ENCODE assay signal across 3 cellular contexts in genomic region chr5:33210983-33211382, GRCh38.
TF ChIP-seq lines count a peak whose summit lies in the region.

No MANE protein-coding gene starts in this region.

TF ChIP-seq in A549, 52 proteins besides CTCF, POLR2A, EP300 and RAD21:
- TF ChIP-seq BHLHE40 (IDR thresholded peaks at IDR 0.05; ENCODE audit: low read depth, low read length) (no peak), MAFK (IDR thresholded peaks at IDR 0.05; ENCODE audit: partially characterized antibody) (peak; percentile 89), CHD4 (IDR thresholded peaks at IDR 0.05; ENCODE audit: borderline replicate concordance) (no peak)

TF ChIP-seq in IMR-90, 13 proteins besides CTCF, POLR2A, EP300 and RAD21:
- TF ChIP-seq CHD1 (IDR thresholded peaks at IDR 0.05; ENCODE audit: low read depth, low read length) (no peak), MXI1 (IDR thresholded peaks at IDR 0.05; ENCODE audit: borderline replicate concordance, low read depth, low read length) (no peak), RCOR1 (IDR thresholded peaks at IDR 0.05; ENCODE audit: insufficient replicate concordance, low read length) (no peak), MAFK (IDR thresholded peaks at IDR 0.05; ENCODE audit: low read depth, low read length) (peak; percentile 95)

TF ChIP-seq in K562, 482 proteins besides CTCF, POLR2A, EP300 and RAD21:
- TF ChIP-seq TCF3 (CRISPR knock-in tag; IDR thresholded peaks at IDR 0.05) (no peak), ZNF3 (CRISPR knock-in tag; IDR thresholded peaks at IDR 0.05) (no peak), REST (CRISPR knock-in tag; IDR thresholded peaks at IDR 0.05; ENCODE audit: low read depth) (no peak), HINFP (tag; conservative IDR thresholded peaks at IDR 0.05; ENCODE audit: low read depth) (no peak), ZNF347 (CRISPR knock-in tag; IDR thresholded peaks at IDR 0.05; ENCODE audit: low read depth) (no peak), KLF1 (tag; IDR thresholded peaks at IDR 0.05) (no peak), ZNF146 (CRISPR knock-in tag; IDR thresholded peaks at IDR 0.05; ENCODE audit: unreplicated experiment) (no peak), ZNF436 (CRISPR knock-in tag; IDR thresholded peaks at IDR 0.05) (no peak), ARHGAP35 (IDR thresholded peaks at IDR 0.05; ENCODE audit: partially characterized antibody) (no peak), SIN3A (IDR thresholded peaks at IDR 0.05; ENCODE audit: borderline replicate concordance in 2 of 2, control insufficient read depth in 1 of 2, low read depth in 2 of 2, low read length in 2 of 2) (no peak), MYC (IDR thresholded peaks at IDR 0.05; ENCODE audit: low read depth, low read length) (no peak), MYC (CRISPR knock-in tag; IDR thresholded peaks at IDR 0.05; ENCODE audit: borderline replicate concordance, low read depth) (no peak), POLR2H (tag; IDR thresholded peaks at IDR 0.05; ENCODE audit: low read depth) (no peak), E2F3 (CRISPR knock-in tag; IDR thresholded peaks at IDR 0.05) (no peak), GABPA (tag; conservative IDR thresholded peaks at IDR 0.05; ENCODE audit: low read depth) (no peak), ZNF76 (CRISPR knock-in tag; IDR thresholded peaks at IDR 0.05; ENCODE audit: borderline replicate concordance) (no peak), C11orf30 (IDR thresholded peaks at IDR 0.05; ENCODE audit: low read depth) (peak; percentile 74), HOXB6 (CRISPR knock-in tag; IDR thresholded peaks at IDR 0.05; ENCODE audit: borderline replicate concordance) (no peak), ZNF316 (IDR thresholded peaks at IDR 0.05) (peak; percentile 91), RBM25 (IDR thresholded peaks at IDR 0.05; ENCODE audit: low read depth, low read length, severe bottlenecking) (no peak), ZC3H8 (IDR thresholded peaks at IDR 0.05) (no peak), WHSC1 (IDR thresholded peaks at IDR 0.05; ENCODE audit: low read length) (no peak), ZNF121 (CRISPR knock-in tag; conservative IDR thresholded peaks at IDR 0.05) (no peak), ZNF175 (CRISPR knock-in tag; IDR thresholded peaks at IDR 0.05; ENCODE audit: low read depth) (no peak), HNRNPLL (IDR thresholded peaks at IDR 0.05; ENCODE audit: low read depth, low read length, poor library complexity, severe bottlenecking) (no peak), MECOM (CRISPR knock-in tag; IDR thresholded peaks at IDR 0.05) (no peak), HEY1 (CRISPR knock-in tag; IDR thresholded peaks at IDR 0.05; ENCODE audit: borderline replicate concordance) (no peak), MAFG (tag; conservative IDR thresholded peaks at IDR 0.05) (peak; percentile 76; the same call in 1 of the 2 replicates), MAFK (IDR thresholded peaks at IDR 0.05; ENCODE audit: low read length) (peak; percentile 84), USF1 (CRISPR knock-in tag; IDR thresholded peaks at IDR 0.05) (no peak), NR2F6 (CRISPR knock-in tag; IDR thresholded peaks at IDR 0.05) (no peak), ZBTB1 (CRISPR knock-in tag; IDR thresholded peaks at IDR 0.05; ENCODE audit: borderline replicate concordance, low read depth) (no peak), MLLT1 (IDR thresholded peaks at IDR 0.05) (no peak), ARID2 (IDR thresholded peaks at IDR 0.05) (no peak), E2F4 (CRISPR knock-in tag; IDR thresholded peaks at IDR 0.05; ENCODE audit: low read depth) (no peak), FOXA1 (IDR thresholded peaks at IDR 0.05; ENCODE audit: borderline replicate concordance) (no peak), MAFF (IDR thresholded peaks at IDR 0.05; ENCODE audit: low read length) (peak; percentile 87), GATAD2A (IDR thresholded peaks at IDR 0.05) (no peak), ZNF311 (CRISPR knock-in tag; IDR thresholded peaks at IDR 0.05) (no peak), ETV6 (IDR thresholded peaks at IDR 0.05; ENCODE audit: borderline replicate concordance in 1 of 2, low read depth in 2 of 2, low read length in 1 of 2) (no peak), ETV6 (CRISPR knock-in tag; IDR thresholded peaks at IDR 0.05; ENCODE audit: borderline replicate concordance) (no peak)
- TF ChIP-seq, protein P1, sequence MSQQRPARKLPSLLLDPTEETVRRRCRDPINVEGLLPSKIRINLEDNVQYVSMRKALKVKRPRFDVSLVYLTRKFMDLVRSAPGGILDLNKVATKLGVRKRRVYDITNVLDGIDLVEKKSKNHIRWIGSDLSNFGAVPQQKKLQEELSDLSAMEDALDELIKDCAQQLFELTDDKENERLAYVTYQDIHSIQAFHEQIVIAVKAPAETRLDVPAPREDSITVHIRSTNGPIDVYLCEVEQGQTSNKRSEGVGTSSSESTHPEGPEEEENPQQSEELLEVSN (IDR thresholded peaks at IDR 0.05; ENCODE audit: borderline replicate concordance in 1 of 2, extremely low read depth in 1 of 2, insufficient read depth in 1 of 2, insufficient read length in 1 of 2, low read depth in 1 of 2, low read length in 1 of 2, poor library complexity in 1 of 2, severe bottlenecking in 1 of 2): no peak
- TF ChIP-seq, protein P2, sequence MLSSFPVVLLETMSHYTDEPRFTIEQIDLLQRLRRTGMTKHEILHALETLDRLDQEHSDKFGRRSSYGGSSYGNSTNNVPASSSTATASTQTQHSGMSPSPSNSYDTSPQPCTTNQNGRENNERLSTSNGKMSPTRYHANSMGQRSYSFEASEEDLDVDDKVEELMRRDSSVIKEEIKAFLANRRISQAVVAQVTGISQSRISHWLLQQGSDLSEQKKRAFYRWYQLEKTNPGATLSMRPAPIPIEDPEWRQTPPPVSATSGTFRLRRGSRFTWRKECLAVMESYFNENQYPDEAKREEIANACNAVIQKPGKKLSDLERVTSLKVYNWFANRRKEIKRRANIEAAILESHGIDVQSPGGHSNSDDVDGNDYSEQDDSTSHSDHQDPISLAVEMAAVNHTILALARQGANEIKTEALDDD (IDR thresholded peaks at IDR 0.05): no peak
- TF ChIP-seq, protein P3, sequence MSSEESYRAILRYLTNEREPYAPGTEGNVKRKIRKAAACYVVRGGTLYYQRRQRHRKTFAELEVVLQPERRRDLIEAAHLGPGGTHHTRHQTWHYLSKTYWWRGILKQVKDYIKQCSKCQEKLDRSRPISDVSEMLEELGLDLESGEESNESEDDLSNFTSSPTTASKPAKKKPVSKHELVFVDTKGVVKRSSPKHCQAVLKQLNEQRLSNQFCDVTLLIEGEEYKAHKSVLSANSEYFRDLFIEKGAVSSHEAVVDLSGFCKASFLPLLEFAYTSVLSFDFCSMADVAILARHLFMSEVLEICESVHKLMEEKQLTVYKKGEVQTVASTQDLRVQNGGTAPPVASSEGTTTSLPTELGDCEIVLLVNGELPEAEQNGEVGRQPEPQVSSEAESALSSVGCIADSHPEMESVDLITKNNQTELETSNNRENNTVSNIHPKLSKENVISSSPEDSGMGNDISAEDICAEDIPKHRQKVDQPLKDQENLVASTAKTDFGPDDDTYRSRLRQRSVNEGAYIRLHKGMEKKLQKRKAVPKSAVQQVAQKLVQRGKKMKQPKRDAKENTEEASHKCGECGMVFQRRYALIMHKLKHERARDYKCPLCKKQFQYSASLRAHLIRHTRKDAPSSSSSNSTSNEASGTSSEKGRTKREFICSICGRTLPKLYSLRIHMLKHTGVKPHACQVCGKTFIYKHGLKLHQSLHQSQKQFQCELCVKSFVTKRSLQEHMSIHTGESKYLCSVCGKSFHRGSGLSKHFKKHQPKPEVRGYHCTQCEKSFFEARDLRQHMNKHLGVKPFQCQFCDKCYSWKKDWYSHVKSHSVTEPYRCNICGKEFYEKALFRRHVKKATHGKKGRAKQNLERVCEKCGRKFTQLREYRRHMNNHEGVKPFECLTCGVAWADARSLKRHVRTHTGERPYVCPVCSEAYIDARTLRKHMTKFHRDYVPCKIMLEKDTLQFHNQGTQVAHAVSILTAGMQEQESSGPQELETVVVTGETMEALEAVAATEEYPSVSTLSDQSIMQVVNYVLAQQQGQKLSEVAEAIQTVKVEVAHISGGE (CRISPR knock-in tag; IDR thresholded peaks at IDR 0.05): no peak
- TF ChIP-seq, protein P4, sequence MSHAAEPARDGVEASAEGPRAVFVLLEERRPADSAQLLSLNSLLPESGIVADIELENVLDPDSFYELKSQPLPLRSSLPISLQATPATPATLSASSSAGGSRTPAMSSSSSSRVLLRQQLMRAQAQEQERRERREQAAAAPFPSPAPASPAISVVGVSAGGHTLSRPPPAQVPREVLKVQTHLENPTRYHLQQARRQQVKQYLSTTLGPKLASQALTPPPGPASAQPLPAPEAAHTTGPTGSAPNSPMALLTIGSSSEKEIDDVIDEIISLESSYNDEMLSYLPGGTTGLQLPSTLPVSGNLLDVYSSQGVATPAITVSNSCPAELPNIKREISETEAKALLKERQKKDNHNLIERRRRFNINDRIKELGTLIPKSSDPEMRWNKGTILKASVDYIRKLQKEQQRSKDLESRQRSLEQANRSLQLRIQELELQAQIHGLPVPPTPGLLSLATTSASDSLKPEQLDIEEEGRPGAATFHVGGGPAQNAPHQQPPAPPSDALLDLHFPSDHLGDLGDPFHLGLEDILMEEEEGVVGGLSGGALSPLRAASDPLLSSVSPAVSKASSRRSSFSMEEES (CRISPR knock-in tag; IDR thresholded peaks at IDR 0.05): no peak
- TF ChIP-seq, protein P5, sequence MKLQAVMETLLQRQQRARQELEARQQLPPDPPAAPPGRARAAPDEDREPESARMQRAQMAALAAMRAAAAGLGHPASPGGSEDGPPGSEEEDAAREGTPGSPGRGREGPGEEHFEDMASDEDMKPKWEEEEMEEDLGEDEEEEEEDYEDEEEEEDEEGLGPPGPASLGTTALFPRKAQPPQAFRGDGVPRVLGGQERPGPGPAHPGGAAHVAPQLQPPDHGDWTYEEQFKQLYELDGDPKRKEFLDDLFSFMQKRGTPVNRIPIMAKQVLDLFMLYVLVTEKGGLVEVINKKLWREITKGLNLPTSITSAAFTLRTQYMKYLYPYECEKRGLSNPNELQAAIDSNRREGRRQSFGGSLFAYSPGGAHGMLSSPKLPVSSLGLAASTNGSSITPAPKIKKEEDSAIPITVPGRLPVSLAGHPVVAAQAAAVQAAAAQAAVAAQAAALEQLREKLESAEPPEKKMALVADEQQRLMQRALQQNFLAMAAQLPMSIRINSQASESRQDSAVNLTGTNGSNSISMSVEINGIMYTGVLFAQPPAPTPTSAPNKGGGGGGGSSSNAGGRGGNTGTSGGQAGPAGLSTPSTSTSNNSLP (IDR thresholded peaks at IDR 0.05; ENCODE audit: borderline replicate concordance, low read depth, low read length): no peak
